ENCODE assay signal across 10 cellular contexts in genomic region chr1:67088440-67088839, GRCh38. TPM values are rescaled to one million over a fixed set of nuclear protein-coding genes. Genes with fewer than 3 reads are reported as not detected.
"Had no signal": no experiment of that assay in that cellular context is flagged by ENCODE, and none has a peak within 500 bp of the region (broad histone marks: within the 10 kb centered on the region; RNA-seq: fewer than 3 reads in every experiment).

No MANE protein-coding gene starts in this region.

- FAIRE-seq: HepG2, HTR-8/SVneo had no signal

- DNase-seq: IMR-90, KBM-7, KG1 had no signal

- H3K9ac ChIP-seq: KMS-11 had no signal

- H3K4me2 ChIP-seq: KMS-11 had no signal

- ATAC-seq: HepG2 had no signal

- H3K27ac ChIP-seq: HL-60, KMS-11 had no signal

RNA-seq across cellular contexts. Expression of gene C1orf141, which starts 46.3 kb away (rescaled TPM):
- total RNA-seq: HepG2, HT-29, HT1080, IMR-90 had no signal
- polyA plus RNA-seq: HepG2, IgD-negative memory B cell, IMR-90 had no signal
